In the genomic region with DNA sequence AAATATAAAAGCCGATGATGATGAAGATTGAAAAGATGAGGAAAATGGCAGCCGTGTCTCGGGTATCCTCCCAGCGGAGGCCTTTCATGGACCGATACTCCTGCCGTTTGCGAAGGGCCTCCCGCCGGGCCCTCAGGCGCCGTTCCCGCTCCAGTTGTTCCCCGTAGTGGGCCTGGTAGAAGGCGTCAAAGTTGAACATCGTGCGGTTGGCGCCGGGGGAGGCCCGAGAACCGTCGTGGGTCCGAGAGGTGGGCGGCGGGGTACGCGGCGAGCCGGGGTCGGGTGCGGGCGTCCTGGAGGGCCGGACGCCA, we compare ENCODE assay signal across 8 cellular contexts. TPM values are rescaled to one million over a fixed set of nuclear protein-coding genes. Genes with fewer than 3 reads are reported as not detected.
DNase-seq lines count a peak whose midpoint lies in the region; ATAC-seq and TF ChIP-seq lines count a peak whose summit lies in the region.

No MANE protein-coding gene starts in this region.

- 1 to 4% (median 2%) methylated on average over 11 to 33 of the region's 33 CpGs for WGBS in adrenal gland, 4 donors
- 0 to 1% methylated on average over 26 to 32 of the region's 33 CpGs for WGBS in tibial nerve, 2 donors

- intact Hi-C loops in adrenal gland (cut with DNase I) (no loop called here), left lung (cut with DNase I) (no loop called here)

- DNase-seq in AG10803 (ENCODE audit: low read depth) (no peak), adrenal gland (no peak), left lung (peak in 1 of 2 donors; percentile 84), tibial nerve (ENCODE audit: low spot score in 2 of 2) (no peak), GM20000 (ENCODE audit: low spot score) (no peak)

- CTCF ChIA-PET in HEK293 (lab: Yijun Ruan, JAX): no interaction called here

- TF ChIP-seq POLR2A in adrenal gland (IDR thresholded peaks at IDR 0.05) (no peak), tibial nerve (IDR thresholded peaks at IDR 0.05) (no peak)

- no peak for TF ChIP-seq CTCF in AG10803 (conservative IDR thresholded peaks at IDR 0.05; ENCODE audit: low read length)
- TF ChIP-seq CTCF in HEK293 (tag by site-specific recombination; IDR thresholded peaks at IDR 0.05): no peak
- no peak for TF ChIP-seq CTCF in adrenal gland (IDR thresholded peaks at IDR 0.05)
- no peak for TF ChIP-seq CTCF in left lung (IDR thresholded peaks at IDR 0.05)
- no peak for TF ChIP-seq CTCF in tibial nerve (IDR thresholded peaks at IDR 0.05)
- no peak for TF ChIP-seq CTCF in GM20000 (IDR thresholded peaks at IDR 0.05; ENCODE audit: extremely low read depth, missing control alignments)

- H3K4me1 ChIP-seq in HEK293 (ENCODE audit: control insufficient read depth, insufficient read depth, low read length) (peaks cover 3% of the 10 kb centered on the region; the same call in 1 of the 2 replicates), adrenal gland (replicated peaks in 1 of 2) (peaks cover 20 to 31% of the 10 kb centered on the region in 2 donors), left lung (peaks cover 21 to 36% of the 10 kb centered on the region in 2 donors), tibial nerve (peaks cover 7 to 45% (median 14%) of the 10 kb centered on the region in 4 donors)

- H3K27me3 ChIP-seq in adrenal gland (no peaks in the 10 kb centered on the region), left lung (no peaks in the 10 kb centered on the region), tibial nerve (no peaks in the 10 kb centered on the region)

- ATAC-seq in left lung (peak; percentile 1), GM18861 (IDR thresholded peaks at IDR 0.05; ENCODE audit: unreplicated experiment) (no peak)
- no peak for ATAC-seq in activated CD4-positive, CD25-positive, alpha-beta regulatory T cell treated with anti-CD3 and anti-CD28 coated beads, Interleukin-2, amount 50 U/mL, for 24 hours

- H3K27ac ChIP-seq in HEK293 (ENCODE audit: extremely low read depth, low read depth, low read length) (peak overlapping the region; percentile 79), adrenal gland (peak overlapping the region in 4 of 5 donors; percentile 57 to 94 (median 86)), left lung (peak overlapping the region; percentile 79 to 84), tibial nerve (peak overlapping the region; percentile 2 to 88 (median 82))

- POLR2A ChIA-PET in HEK293 (lab: Yijun Ruan, JAX): no interaction called here

- H3K4me3 ChIP-seq in AG10803 (ENCODE audit: low read length) (peak overlapping the region; percentile 95), HEK293 (ENCODE audit: low read depth, low read length) (peak overlapping the region; percentile 91), adrenal gland (peak overlapping the region; percentile 17 to 94 (median 61)), left lung (peak overlapping the region; percentile 86 to 99), tibial nerve (peak overlapping the region; percentile 63 to 95 (median 78))

- H3K9me3 ChIP-seq in HEK293 (ENCODE audit: control insufficient read depth, insufficient read depth, low read depth, low read length): no peaks in the 10 kb centered on the region
- no peaks in the 10 kb centered on the region for H3K9me3 ChIP-seq in adrenal gland (replicated peaks in 1 of 3)
- H3K9me3 ChIP-seq in left lung: no peaks in the 10 kb centered on the region
- no peaks in the 10 kb centered on the region for H3K9me3 ChIP-seq in tibial nerve

- H3K36me3 ChIP-seq in HEK293 (ENCODE audit: control insufficient read depth in 2 of 2, insufficient read depth in 1 of 2, low read length in 2 of 2): peaks cover 3 to 33% of the 10 kb centered on the region in 2 experiments; a peak in 2 of 3 replicates
- H3K36me3 ChIP-seq in adrenal gland (replicated peaks in 1 of 2): peaks cover 0 to 18% of the 10 kb centered on the region in 2 donors
- H3K36me3 ChIP-seq in left lung: peaks cover 0 to 23% of the 10 kb centered on the region in 2 donors
- H3K36me3 ChIP-seq in tibial nerve: peaks cover 0 to 54% (median 9%) of the 10 kb centered on the region in 3 donors

- no peak for TF ChIP-seq EP300 in tibial nerve (IDR thresholded peaks at IDR 0.05)

TF ChIP-seq in HEK293, 187 proteins besides CTCF, POLR2A, EP300 and RAD21:
- no peak for TF ChIP-seq ZNF544 (tag by site-specific recombination; IDR thresholded peaks at IDR 0.05)
- TF ChIP-seq ZNF2 (tag by site-specific recombination; IDR thresholded peaks at IDR 0.05): no peak
- peak; percentile 54 for TF ChIP-seq ZFHX2 (tag by site-specific recombination; conservative IDR thresholded peaks at IDR 0.05)
- TF ChIP-seq, protein P1, sequence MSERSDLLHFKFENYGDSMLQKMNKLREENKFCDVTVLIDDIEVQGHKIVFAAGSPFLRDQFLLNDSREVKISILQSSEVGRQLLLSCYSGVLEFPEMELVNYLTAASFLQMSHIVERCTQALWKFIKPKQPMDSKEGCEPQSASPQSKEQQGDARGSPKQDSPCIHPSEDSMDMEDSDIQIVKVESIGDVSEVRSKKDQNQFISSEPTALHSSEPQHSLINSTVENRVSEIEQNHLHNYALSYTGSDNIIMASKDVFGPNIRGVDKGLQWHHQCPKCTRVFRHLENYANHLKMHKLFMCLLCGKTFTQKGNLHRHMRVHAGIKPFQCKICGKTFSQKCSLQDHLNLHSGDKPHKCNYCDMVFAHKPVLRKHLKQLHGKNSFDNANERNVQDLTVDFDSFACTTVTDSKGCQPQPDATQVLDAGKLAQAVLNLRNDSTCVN (tag by site-specific recombination; optimal IDR thresholded peaks at IDR 0.05): no peak
- no peak for TF ChIP-seq ZNF132 (tag by site-specific recombination; IDR thresholded peaks at IDR 0.05; ENCODE audit: borderline replicate concordance)
- TF ChIP-seq EGR2 (tag by site-specific recombination; IDR thresholded peaks at IDR 0.05; ENCODE audit: low read depth): peak; percentile 14; the same call in 1 of the 2 replicates
- TF ChIP-seq ZIC2 (tag by site-specific recombination; IDR thresholded peaks at IDR 0.05): 0 out of 2 replicates have a peak, but pooled peaks have one; percentile 12

RNA-seq across cellular contexts. Expression of a gene that starts 0.6 kb away (rescaled TPM):
- total RNA-seq in adrenal gland (10 to 100 TPM in 7 of 8 donors, 1 to 10 TPM in 1; 9.0 to 28.2 (median 18.3) TPM), left lung (10 to 100 TPM; 10.3 to 10.4 TPM), tibial nerve (1 to 10 TPM; 2.7 to 8.4 (median 6.3) TPM)
- 10 to 100 TPM in 2 of 3 donors, 1 to 10 TPM in 1; 9.9 to 14.8 (median 13.9) TPM for polyA plus RNA-seq in adrenal gland

RNA-seq across cellular contexts. Expression of a gene that starts 0.7 kb away (rescaled TPM):
- total RNA-seq in adrenal gland (10 to 100 TPM; 34.7 to 69.4 (median 61.1) TPM), left lung (10 to 100 TPM; 44.6 to 66.3 TPM), tibial nerve (10 to 100 TPM; 22.5 to 50.6 (median 39.3) TPM)
- 100 to 1,000 TPM in 2 of 3 donors, 10 to 100 TPM in 1; 79.5 to 123 (median 115) TPM for polyA plus RNA-seq in adrenal gland

RNA-seq across cellular contexts. Expression of a gene that starts 15.1 kb away (rescaled TPM):
- 1 to 10 TPM in 5 of 8 donors, under 1 TPM in 3; 0.54 to 7.0 (median 2.0) TPM for total RNA-seq in adrenal gland
- polyA plus RNA-seq in adrenal gland: 1 to 10 TPM in 2 of 3 donors, under 1 TPM in 1; 0.20 to 2.0 (median 1.4) TPM
- 1 to 10 TPM in 1 of 2 donors, under 1 TPM in 1; 0.89 to 2.0 TPM for total RNA-seq in left lung
- 1 to 10 TPM; 1.1 to 4.2 (median 3.4) TPM for total RNA-seq in tibial nerve

RNA-seq across cellular contexts. Expression of a gene that starts 36.8 kb away (rescaled TPM):
- total RNA-seq in adrenal gland: 1 to 10 TPM in 7 of 8 donors, under 1 TPM in 1; 0.52 to 8.0 (median 4.2) TPM
- polyA plus RNA-seq in adrenal gland: 10 to 100 TPM in 1 of 3 donors, 1 to 10 TPM in 2; 5.3 to 28.1 (median 7.2) TPM
- 1 to 10 TPM; 5.4 to 6.9 TPM for total RNA-seq in left lung
- total RNA-seq in tibial nerve: 10 to 100 TPM in 2 of 4 donors, 1 to 10 TPM in 2; 3.9 to 19.4 (median 10.8) TPM

RNA-seq across cellular contexts. Expression of a gene that starts 55.9 kb away (rescaled TPM):
- total RNA-seq in adrenal gland (10 to 100 TPM; 13.0 to 20.5 (median 18.2) TPM), left lung (10 to 100 TPM; 35.6 to 36.3 TPM), tibial nerve (10 to 100 TPM in 2 of 4 donors, 1 to 10 TPM in 2; 7.5 to 19.2 (median 10.9) TPM)
- polyA plus RNA-seq in adrenal gland: 10 to 100 TPM; 15.4 to 41.6 (median 39.2) TPM
